ENCODE assay signal across 8 cellular contexts in the genomic region with DNA sequence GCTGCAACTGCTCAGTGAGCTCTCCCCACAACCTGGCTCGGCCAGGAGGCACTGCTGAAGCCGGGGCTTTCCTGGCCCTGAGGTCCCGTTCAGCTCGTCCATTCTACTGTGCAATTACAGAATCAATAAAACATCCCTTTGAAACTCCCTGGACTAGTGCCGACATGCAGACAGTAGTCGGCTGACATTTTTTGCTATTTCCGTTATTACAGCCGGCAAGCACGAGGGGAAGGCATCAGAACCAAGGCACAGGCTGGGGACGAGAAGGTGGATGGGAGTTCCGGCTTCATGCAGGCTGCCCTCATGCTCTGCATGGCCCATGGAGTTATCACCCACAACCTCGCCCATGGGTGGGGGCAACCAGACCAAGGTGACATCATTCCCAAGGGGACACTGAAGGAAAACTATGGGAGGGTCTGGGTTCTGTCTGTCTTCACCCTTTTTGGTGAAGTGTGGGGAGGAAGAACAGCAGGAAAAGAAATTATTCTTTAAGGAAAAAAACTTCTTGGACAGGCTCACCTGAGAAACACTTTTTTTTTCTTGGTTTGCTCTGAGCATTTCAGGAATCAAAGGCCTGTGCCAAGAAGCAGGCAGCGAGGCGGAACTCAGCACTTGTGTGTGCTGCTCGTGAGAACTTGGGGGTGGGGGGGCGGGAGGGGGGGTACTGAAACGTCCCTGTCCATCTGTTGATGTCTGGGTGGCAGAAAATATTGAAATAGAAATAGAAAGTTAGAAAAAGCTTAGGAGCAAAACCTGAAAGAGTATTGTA.
DNase-seq lines count a peak whose midpoint lies in the region; ATAC-seq and TF ChIP-seq lines count a peak whose summit lies in the region.

No MANE protein-coding gene starts in this region.

- peaks cover 74% of the 10 kb centered on the region for H3K4me1 Mint-ChIP-seq in mesothelial cell of epicardium

- TF ChIP-seq POLR2A in breast epithelium (IDR thresholded peaks at IDR 0.05): no peak

- peak overlapping the region; percentile 47 for H3K4me3 Mint-ChIP-seq in mesothelial cell of epicardium

- no peaks in the 10 kb centered on the region for H3K9me3 ChIP-seq in breast epithelium

- peaks cover 2% of the 10 kb centered on the region for H3K36me3 Mint-ChIP-seq in mesothelial cell of epicardium

- H3K27me3 ChIP-seq in breast epithelium: no peaks in the 10 kb centered on the region

- peak overlapping the region; percentile 76 to 78 for H3K27ac ChIP-seq in breast epithelium

- no peak for ATAC-seq in HG02798 (IDR thresholded peaks at IDR 0.05; ENCODE audit: poor library complexity, unreplicated experiment)

- H3K27ac Mint-ChIP-seq in mesothelial cell of epicardium: peak overlapping the region; percentile 97

- H3K27me3 Mint-ChIP-seq in mesothelial cell of epicardium (ENCODE audit: low read depth): no peaks in the 10 kb centered on the region

- H3K36me3 ChIP-seq in breast epithelium: no peaks in the 10 kb centered on the region

- intact Hi-C loops in breast epithelium (cut with DNase I; ENCODE audit: low total_unique reads): no loop called here

- peak overlapping the region in 2 of 3 donors; percentile 30 to 46 for H3K4me3 ChIP-seq in breast epithelium

- no peaks in the 10 kb centered on the region for H3K9me3 Mint-ChIP-seq in mesothelial cell of epicardium

- TF ChIP-seq CTCF in breast epithelium (IDR thresholded peaks at IDR 0.05) (no peak), mesothelial cell of epicardium (IDR thresholded peaks at IDR 0.05; ENCODE audit: unreplicated experiment) (no peak)

- peaks cover 4 to 7% of the 10 kb centered on the region in 2 donors for H3K4me1 ChIP-seq in breast epithelium

- DNase-seq in stimulated activated CD4-positive, alpha-beta T cell treated with anti-CD3 and anti-CD28 coated beads, Interleukin-15, amount 100 ng/mL, for 24 hours: peak; percentile 56
- no peak for DNase-seq in stimulated activated CD4-positive, alpha-beta T cell treated with anti-CD3 and anti-CD28 coated beads, Interleukin-4, amount 100 ng/mL, for 1 hour
- peak; percentile 54 to 72 for DNase-seq in breast epithelium (ENCODE audit: low spot score in 2 of 2)
- DNase-seq in mesothelial cell of epicardium (ENCODE audit: low spot score in 2 of 2, unreplicated experiment in 2 of 2): no peak
- DNase-seq in NOMO-1 (lab: John Stamatoyannopoulos, UW; ENCODE audit: unreplicated experiment in 2 of 2): no peak
- DNase-seq in NOMO-1 treated with DMSO at 0.1 percent for 48 hours (lab: John Stamatoyannopoulos, UW; ENCODE audit: unreplicated experiment): no peak
- no peak for DNase-seq in NCI-H2196 treated with DMSO at 0.1 percent for 48 hours (lab: John Stamatoyannopoulos, UW; ENCODE audit: unreplicated experiment)

Comparison
In these comparisons a context has a peak if more than half of its experiments do, and no peak if none do; other contexts are left out.
1. DNase-seq: peak in stimulated activated CD4-positive, alpha-beta T cell treated with anti-CD3 and anti-CD28 coated beads, Interleukin-15, amount 100 ng/mL, for 24 hours (single experiment) and breast epithelium (2 of 2); none in stimulated activated CD4-positive, alpha-beta T cell treated with anti-CD3 and anti-CD28 coated beads, Interleukin-4, amount 100 ng/mL, for 1 hour (single experiment), mesothelial cell of epicardium (0 of 2), NOMO-1 (0 of 2), NOMO-1 treated with DMSO at 0.1 percent for 48 hours (single experiment) and NCI-H2196 treated with DMSO at 0.1 percent for 48 hours (single experiment).